18 cellular contexts compared by ENCODE assay signal in the genomic region with DNA sequence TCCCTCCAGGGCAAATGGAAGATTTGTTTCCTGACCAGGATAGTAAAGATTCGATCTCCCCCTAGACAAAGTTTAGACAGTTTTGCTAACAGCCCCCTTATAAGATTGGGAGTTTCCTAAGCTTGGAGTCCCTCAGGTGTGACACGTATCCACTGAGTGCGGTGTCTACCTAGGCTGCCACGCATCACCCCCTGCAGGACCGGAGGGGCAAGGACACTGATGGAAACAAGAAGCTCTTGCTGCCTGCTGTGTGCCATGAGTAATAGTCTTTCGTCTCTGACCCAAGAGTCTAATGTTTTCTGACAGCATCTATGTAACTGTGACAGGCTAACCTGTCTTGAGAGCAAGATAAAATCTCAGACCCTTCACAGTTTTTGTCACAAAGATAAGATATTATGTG.
A peak's percentile ranks its signal among the peaks of the same experiment; 100 is the strongest.
DNase-seq lines count a peak whose midpoint lies in the region; ATAC-seq and TF ChIP-seq lines count a peak whose summit lies in the region.
"Had no signal": no experiment of that assay in that cellular context is flagged by ENCODE, and none has a peak within 500 bp of the region (broad histone marks: within the 10 kb centered on the region; RNA-seq: fewer than 3 reads in every experiment).

No MANE protein-coding gene starts in this region.

- ATAC-seq in GM18868 (IDR thresholded peaks at IDR 0.05; ENCODE audit: unreplicated experiment) (no peak), esophagus mucosa (no peak)
- ATAC-seq: Right ventricle myocardium inferior had no signal

- H3K36me3 Mint-ChIP-seq in endothelial cell (ENCODE audit: low read depth, unreplicated experiment) = no peaks in the 10 kb centered on the region

- H3K4me3 Mint-ChIP-seq in endothelial cell (ENCODE audit: unreplicated experiment) = no peak overlapping the region
- H3K4me3 Mint-ChIP-seq: activated CD4-positive, alpha-beta memory T cell treated with anti-CD3 and anti-CD28 coated beads, Interleukin-2, amount 10 ng/mL, durations not matched to agents 7 days and 5 days; dendritic cell treated with granulocyte-macrophage colony-stimulating factor and Interleukin-4, amounts not matched to agents 40 ng/mL and 50 ng/mL, for 4 days had no signal

- no peak overlapping the region for H3K27ac Mint-ChIP-seq in endothelial cell (ENCODE audit: unreplicated experiment)
- H3K27ac Mint-ChIP-seq: activated CD4-positive, alpha-beta memory T cell treated with anti-CD3 and anti-CD28 coated beads, Interleukin-2, amount 10 ng/mL, durations not matched to agents 7 days and 5 days; dendritic cell treated with granulocyte-macrophage colony-stimulating factor and Interleukin-4, amounts not matched to agents 40 ng/mL and 50 ng/mL, for 4 days had no signal

- no peak overlapping the region for H3K27ac ChIP-seq in RWPE1
- H3K27ac ChIP-seq: ovary had no signal

- no peaks in the 10 kb centered on the region for H3K27me3 Mint-ChIP-seq in endothelial cell (ENCODE audit: unreplicated experiment)
- H3K27me3 Mint-ChIP-seq: activated CD4-positive, alpha-beta memory T cell treated with anti-CD3 and anti-CD28 coated beads, Interleukin-2, amount 10 ng/mL, durations not matched to agents 7 days and 5 days; dendritic cell treated with granulocyte-macrophage colony-stimulating factor and Interleukin-4, amounts not matched to agents 40 ng/mL and 50 ng/mL, for 4 days had no signal

- POLR2A ChIA-PET in RWPE1 (lab: Yijun Ruan, JAX; ENCODE audit: low non-redundant PET) = no interaction called here

- peak; percentile 26 for TF ChIP-seq CTCF in endothelial cell (IDR thresholded peaks at IDR 0.05; ENCODE audit: unreplicated experiment)
- TF ChIP-seq CTCF in RWPE1 (conservative IDR thresholded peaks at IDR 0.05; ENCODE audit: low read depth) = no peak

- H3K9me3 Mint-ChIP-seq in endothelial cell (ENCODE audit: unreplicated experiment) = no peaks in the 10 kb centered on the region
- H3K9me3 Mint-ChIP-seq: dendritic cell treated with granulocyte-macrophage colony-stimulating factor and Interleukin-4, amounts not matched to agents 40 ng/mL and 50 ng/mL, for 4 days had no signal

- CTCF ChIA-PET in RWPE1 (lab: Yijun Ruan, JAX) = interaction anchor here (0.6 to 0.9 kb wide), 2 partner anchors 9 to 1450 kb away, joined by 3 to 5 read pairs; no protein-coding TSS in a partner anchor

- DNase-seq in NCI-H748 (lab: John Stamatoyannopoulos, UW; ENCODE audit: unreplicated experiment) (peak; percentile 26), NCI-H748 treated with DMSO at 0.1 percent for 48 hours (lab: John Stamatoyannopoulos, UW) (no peak), M059J (ENCODE audit: low read depth) (peak; percentile 4), endothelial cell (ENCODE audit: low spot score) (peak; percentile 11), retina (peak; percentile 46), RWPE1 (ENCODE audit: low spot score) (no peak)
- DNase-seq: activated CD4-positive, alpha-beta memory T cell treated with anti-CD3 and anti-CD28 coated beads, Interleukin-2, amount 10 ng/mL, durations not matched to agents 7 days and 5 days; activated effector memory CD4-positive, alpha-beta T cell treated with Interleukin-2 at 50 U/mL for 16 hours; anterior cingulate cortex; midbrain; NCI-H1436 treated with DMSO at 0.1 percent for 48 hours; NCI-H524 treated with DMSO at 0.1 percent for 48 hours; ovary; stimulated activated CD4-positive, alpha-beta T cell treated with anti-CD3 and anti-CD28 coated beads, Interleukin-12 subunit alpha, Interleukin-12 subunit beta, amount 100 ng/mL, for 4 hours had no signal

- no peaks in the 10 kb centered on the region for H3K4me1 Mint-ChIP-seq in endothelial cell (ENCODE audit: unreplicated experiment)
- H3K4me1 Mint-ChIP-seq: activated CD4-positive, alpha-beta memory T cell treated with anti-CD3 and anti-CD28 coated beads, Interleukin-2, amount 10 ng/mL, durations not matched to agents 7 days and 5 days had no signal

Comparison
In these comparisons a context has a peak if more than half of its experiments do, and no peak if none do; other contexts are left out.
1. DNase-seq: peak in NCI-H748 (single experiment), M059J (single experiment), endothelial cell (single experiment) and retina (single experiment); none in NCI-H748 treated with DMSO at 0.1 percent for 48 hours (single experiment) and RWPE1 (single experiment).